28 cellular contexts compared by ENCODE assay signal in the genomic region with DNA sequence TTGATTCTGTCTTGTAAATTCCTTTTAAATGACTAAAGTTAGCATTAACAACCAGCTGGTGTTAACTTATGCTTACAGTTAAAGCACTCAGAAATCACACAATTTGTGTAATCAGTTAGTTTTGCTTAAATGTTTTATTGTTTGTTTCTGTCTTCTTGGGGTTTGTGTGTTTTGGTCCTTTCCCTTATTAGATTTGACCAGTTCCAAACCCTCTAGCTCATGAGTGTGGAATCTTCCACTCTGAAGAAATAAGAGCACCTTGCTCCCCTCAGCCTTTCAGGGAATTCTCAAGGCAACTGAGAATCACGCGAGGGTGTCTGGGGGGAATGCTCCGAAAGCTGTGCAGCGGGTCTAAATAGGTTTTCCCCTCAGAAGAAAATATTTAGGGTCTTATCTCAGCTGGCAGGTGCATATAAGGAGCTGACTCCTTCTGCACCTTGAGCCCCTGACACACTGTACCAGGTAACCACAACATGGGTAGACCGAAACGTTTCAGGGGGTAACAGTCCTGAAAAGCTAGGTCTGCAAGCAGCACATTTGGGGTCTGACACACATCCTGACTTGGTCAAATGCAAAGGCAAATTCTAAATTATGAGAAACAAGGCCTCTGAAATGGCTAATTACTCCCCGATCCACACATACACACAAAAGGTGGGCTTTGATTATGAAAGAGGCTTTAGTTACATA.
"Had no signal": no experiment of that assay in that cellular context is flagged by ENCODE, and none has a peak within 500 bp of the region (broad histone marks: within the 10 kb centered on the region; RNA-seq: fewer than 3 reads in every experiment).

No MANE protein-coding gene starts in this region.

- FAIRE-seq: endothelial cell of umbilical vein, islet of Langerhans had no signal

- H3K36me3 Mint-ChIP-seq: type B pancreatic cell had no signal

- H3K4me3 Mint-ChIP-seq: natural killer cell; neural crest cell; stimulated activated naive CD8-positive, alpha-beta T cell treated with anti-CD3 and anti-CD28 coated beads, Interleukin-15, amount 100 ng/mL, for 72 hours; type B pancreatic cell had no signal

- H3K79me2 ChIP-seq: parathyroid adenoma had no signal

- H3K27ac ChIP-seq: coronary artery, esophagus muscularis mucosa, foreskin keratinocyte, gastroesophageal sphincter, heart right ventricle, lower lobe of right lung, parathyroid adenoma, suprapubic skin had no signal

- H3K27me3 Mint-ChIP-seq: progenitor cell of endocrine pancreas, type B pancreatic cell had no signal

- H3K4me2 ChIP-seq: smooth muscle cell had no signal

- H2AFZ ChIP-seq: parathyroid adenoma had no signal

- H3K9ac ChIP-seq: parathyroid adenoma had no signal

- H3K4me1 Mint-ChIP-seq: natural killer cell; neural crest cell; stimulated activated naive CD8-positive, alpha-beta T cell treated with anti-CD3 and anti-CD28 coated beads, Interleukin-15, amount 100 ng/mL, for 72 hours had no signal

- DNase-seq: dermis blood vessel endothelial cell; effector memory CD4-positive, alpha-beta T cell; foreskin keratinocyte; glutamatergic neuron; heart right ventricle; hippocampal formation; kidney glomerular epithelial cell; left colon; left ventricle myocardium superior; lower lobe of right lung; natural killer cell; stimulated activated CD4-positive, alpha-beta T cell treated with anti-CD3 and anti-CD28 coated beads, Interleukin-12 subunit alpha, Interleukin-12 subunit beta, amount 100 ng/mL, for 4 hours; stimulated activated CD4-positive, alpha-beta T cell treated with anti-CD3 and anti-CD28 coated beads, Interleukin-1b, Interleukin-23, amount 100 ng/mL, for 48 hours; stimulated activated CD4-positive, alpha-beta T cell treated with anti-CD3 and anti-CD28 coated beads, Interleukin-4, amount 100 ng/mL, for 1 hour; stimulated activated CD8-positive, alpha-beta memory T cell treated with anti-CD3 and anti-CD28 coated beads, Interleukin-4, amount 100 ng/mL, for 48 hours; stimulated activated naive CD4-positive, alpha-beta T cell; stimulated activated naive CD8-positive, alpha-beta T cell treated with anti-CD3 and anti-CD28 coated beads, Interleukin-15, amount 100 ng/mL, for 72 hours had no signal

- H3K9me3 ChIP-seq: lower lobe of right lung, suprapubic skin had no signal

- H3K4me1 ChIP-seq: esophagus muscularis mucosa, foreskin keratinocyte, gastroesophageal sphincter, heart right ventricle, lower lobe of right lung, parathyroid adenoma, suprapubic skin had no signal

- H3K4me3 ChIP-seq: coronary artery, esophagus muscularis mucosa, gastroesophageal sphincter, heart right ventricle, lower lobe of right lung, smooth muscle cell, suprapubic skin had no signal

- H3K9me3 Mint-ChIP-seq: natural killer cell; stimulated activated naive CD8-positive, alpha-beta T cell treated with anti-CD3 and anti-CD28 coated beads, Interleukin-15, amount 100 ng/mL, for 72 hours had no signal

- H3K27me3 ChIP-seq: esophagus muscularis mucosa, gastroesophageal sphincter, suprapubic skin had no signal

- H3K36me3 ChIP-seq: esophagus muscularis mucosa, gastroesophageal sphincter, heart right ventricle, lower lobe of right lung, suprapubic skin had no signal

- H3K27ac Mint-ChIP-seq: natural killer cell; progenitor cell of endocrine pancreas; stimulated activated naive CD8-positive, alpha-beta T cell treated with anti-CD3 and anti-CD28 coated beads, Interleukin-15, amount 100 ng/mL, for 72 hours; type B pancreatic cell had no signal
